In genomic region chrX:16240231-16240905, GRCh38 we compare ENCODE assay signal across 19 cellular contexts.
DNase-seq lines count a peak whose midpoint lies in the region; ATAC-seq and FAIRE-seq lines count a peak whose summit lies in the region.
"Had no signal": no experiment of that assay in that cellular context is flagged by ENCODE, and none has a peak within 500 bp of the region (broad histone marks: within the 10 kb centered on the region; RNA-seq: fewer than 3 reads in every experiment).

No MANE protein-coding gene starts in this region.

- no peak for ATAC-seq in HG03439 (IDR thresholded peaks at IDR 0.05; ENCODE audit: unreplicated experiment)
- ATAC-seq: Panc1 had no signal

- FAIRE-seq in HTR-8/SVneo (lab: Jason Lieb, UNC), result peak; percentile 13

- DNase-seq in HTR-8/SVneo (ENCODE audit: insufficient read length, low spot score), result no peak
- peak; percentile 16 for DNase-seq in astrocyte of the hippocampus (ENCODE audit: low read depth, low spot score)
- peak; percentile 58 for DNase-seq in iris pigment epithelial cell (ENCODE audit: low read depth)
- peak; percentile 84 for DNase-seq in renal cortical epithelial cell (ENCODE audit: low read depth)
- DNase-seq in HK-2 (ENCODE audit: unreplicated experiment), result no peak
- DNase-seq in OCI-M1 (lab: John Stamatoyannopoulos, UW), result no peak
- DNase-seq: BE2C, EL, GF-D8, H9, HFFc6, IMR-90, NCI-H1105 treated with DMSO at 0.1 percent for 48 hours, NCI-H2029 treated with DMSO at 0.1 percent for 48 hours, NCI-H226, NCI-H510A treated with DMSO at 0.1 percent for 48 hours, NCI-H748 treated with DMSO at 0.1 percent for 48 hours had no signal

Comparison
In these comparisons a context has a peak if more than half of its experiments do, and no peak if none do; other contexts are left out.
1. DNase-seq: peak in astrocyte of the hippocampus (single experiment), iris pigment epithelial cell (single experiment) and renal cortical epithelial cell (single experiment); none in HTR-8/SVneo (single experiment), HK-2 (single experiment) and OCI-M1 (single experiment).